In the genomic region with DNA sequence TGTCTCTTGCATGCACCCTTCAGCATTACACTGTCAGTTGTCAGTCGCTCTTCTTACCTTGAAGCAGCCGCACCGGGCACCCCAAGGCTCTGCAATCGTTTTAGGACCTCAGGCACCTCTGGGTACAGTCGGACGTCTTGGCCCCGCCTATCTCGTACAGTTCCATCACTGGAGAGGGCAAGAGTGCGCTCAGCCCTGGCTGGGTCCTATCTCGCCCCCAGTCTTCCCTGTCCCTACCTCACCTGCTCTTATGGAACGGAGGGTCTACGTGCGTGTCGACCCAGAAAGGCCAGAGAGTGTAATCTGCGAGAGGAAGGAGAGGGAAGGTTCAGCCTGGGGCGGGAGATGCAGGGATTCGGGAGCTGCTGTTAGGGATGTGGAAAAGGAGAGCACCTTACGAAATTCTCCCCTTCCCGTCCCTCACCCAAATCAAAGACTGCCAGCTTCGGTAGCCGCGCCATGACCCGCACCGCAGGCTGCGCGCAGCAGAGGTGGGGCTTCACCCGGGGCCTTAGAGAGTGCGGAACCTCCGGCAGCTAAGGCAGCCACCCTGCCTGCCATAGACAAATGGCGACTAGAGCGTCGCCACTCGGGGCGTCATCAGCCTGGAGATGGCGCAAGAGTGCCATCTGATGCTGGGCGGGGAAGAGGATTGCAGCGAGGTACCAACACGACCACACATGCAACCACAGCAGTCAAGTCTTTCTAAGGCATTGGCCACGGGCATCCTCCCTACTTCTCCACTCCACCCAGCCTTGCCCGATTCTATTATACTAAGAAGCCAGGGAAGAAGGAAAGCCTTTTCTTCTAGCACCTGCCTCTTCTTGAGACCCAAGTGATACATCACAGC, we compare ENCODE assay signal across 8 cellular contexts.
DNase-seq lines count a peak whose midpoint lies in the region; ATAC-seq lines count a peak whose summit lies in the region.

Gene MDP1 (minus strand): TSS at position 572 of the 850 bp plus-strand sequence. CDS start 111 bp downstream, at position 461.

- ATAC-seq in GM19025 (IDR thresholded peaks at IDR 0.05; ENCODE audit: low read depth, unreplicated experiment) (peak; percentile 59), HG03342 (IDR thresholded peaks at IDR 0.05; ENCODE audit: unreplicated experiment) (peak; percentile 61)

- no peaks in the 10 kb centered on the region for H3K27me3 ChIP-seq in layer of hippocampus (ENCODE audit: control insufficient read depth, insufficient read depth, low read length)

- DNase-seq in AML-193 (lab: John Stamatoyannopoulos, UW): peak; percentile 89 to 90
- peak; percentile 61 for DNase-seq in NCI-H345 treated with DMSO at 0.1 percent for 48 hours (lab: John Stamatoyannopoulos, UW; ENCODE audit: unreplicated experiment)
- peak; percentile 79 for DNase-seq in activated CD4-positive, CD25-positive, alpha-beta regulatory T cell treated with anti-CD3 and anti-CD28 coated beads, Interleukin-2, amount 50 U/mL, for 72 hours
- DNase-seq in cerebellar nuclear complex (lab: John Stamatoyannopoulos, UW): peak; percentile 30 to 78
- peak; percentile 72 to 75 for DNase-seq in stimulated activated CD4-positive, alpha-beta T cell treated with anti-CD3 and anti-CD28 coated beads, Interleukin-1b, Interleukin-23, amount 100 ng/mL, for 4 hours (ENCODE audit: low read depth in 2 of 2)

- peak within 1 kb of the TSS; percentile 84 for H3K27ac ChIP-seq in layer of hippocampus (ENCODE audit: low read depth, low read length)

Comparison
In these comparisons a context has a peak if more than half of its experiments do, and no peak if none do; other contexts are left out.
1. Peak in every context shown above with its lines: DNase-seq, ATAC-seq and H3K27ac ChIP-seq.